In the genomic region with DNA sequence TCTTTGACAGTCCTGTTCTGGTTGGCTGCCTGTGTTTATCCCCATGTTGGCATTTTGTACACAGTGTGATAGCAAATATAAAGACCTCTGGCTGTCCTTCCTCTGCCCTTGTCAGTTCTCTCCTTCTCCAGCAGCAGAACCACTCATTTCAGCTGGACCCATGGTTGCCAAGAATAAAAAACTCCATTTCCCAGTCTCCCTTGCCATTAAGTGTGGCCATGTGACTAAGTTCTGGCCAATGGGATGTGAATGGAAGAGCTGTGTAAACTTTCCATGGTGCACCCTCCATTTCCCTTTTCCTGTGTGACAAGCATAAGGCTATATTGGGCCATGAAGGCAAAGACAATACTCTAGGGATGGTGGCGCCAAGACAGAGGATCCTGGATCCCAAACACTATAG, we compare ENCODE assay signal across 10 cellular contexts.
A peak's percentile ranks its signal among the peaks of the same experiment; 100 is the strongest.
DNase-seq lines count a peak whose midpoint lies in the region; ATAC-seq and TF ChIP-seq lines count a peak whose summit lies in the region.
"Had no signal": no experiment of that assay in that cellular context is flagged by ENCODE, and none has a peak within 500 bp of the region (broad histone marks: within the 10 kb centered on the region; RNA-seq: fewer than 3 reads in every experiment).

No MANE protein-coding gene starts in this region.

- H3K27ac ChIP-seq in suprapubic skin: peak overlapping the region; percentile 81
- H3K27ac ChIP-seq in ovary: no peak overlapping the region
- H3K27ac ChIP-seq: 22Rv1 had no signal

- H3K4me1 Mint-ChIP-seq in MCF 10A (ENCODE audit: insufficient read depth, unreplicated experiment): peaks cover 52% of the 10 kb centered on the region

- H3K36me3 ChIP-seq in suprapubic skin (no peaks in the 10 kb centered on the region), ovary (no peaks in the 10 kb centered on the region)

- H3K4me3 Mint-ChIP-seq in MCF 10A (ENCODE audit: unreplicated experiment): no peak overlapping the region

- CTCF ChIA-PET in MCF 10A (lab: Yijun Ruan, JAX): interaction anchor here (0.7 to 2.7 kb wide), 3 partner anchors 8 to 93 kb away, joined by 3 to 14 read pairs (median 3); no protein-coding TSS in a partner anchor

- H3K4me1 ChIP-seq in suprapubic skin (peaks cover 42% of the 10 kb centered on the region), ovary (ENCODE audit: insufficient read depth) (no peaks in the 10 kb centered on the region)

- no TSS peak for BruUV-seq in MCF 10A (replicated peaks; lab: Mats Ljungman, UMichigan)

- H3K36me3 Mint-ChIP-seq in MCF 10A (ENCODE audit: insufficient read depth, unreplicated experiment): peaks cover 9% of the 10 kb centered on the region

- peak overlapping the region; percentile 85 for H3K27ac Mint-ChIP-seq in MCF 10A (ENCODE audit: low read depth, unreplicated experiment)

- 75% methylated on average over 1 of the region's 1 CpG for WGBS in suprapubic skin
- WGBS in ovary, 3 donors: 88 to 100% (median 100%) methylated on average over 1 of the region's 1 CpG

- H3K4me3 ChIP-seq in suprapubic skin (no peak overlapping the region), ovary (no peak overlapping the region)

- H3K9me3 ChIP-seq in suprapubic skin: no peaks in the 10 kb centered on the region
- no peaks in the 10 kb centered on the region for H3K9me3 ChIP-seq in ovary

- POLR2A ChIA-PET in MCF 10A (lab: Yijun Ruan, JAX): interaction anchor here (0.9 to 5.3 kb wide), 12 partner anchors 8 to 208 kb away, joined by 3 to 49 read pairs (median 4); a partner anchor contains a TSS

- H3K27me3 ChIP-seq in suprapubic skin (no peaks in the 10 kb centered on the region), ovary (no peaks in the 10 kb centered on the region)

- ATAC-seq in left colon: peak; percentile 25
- ATAC-seq in GM19324 (IDR thresholded peaks at IDR 0.05; ENCODE audit: low FRiP score, unreplicated experiment): no peak
- ATAC-seq: activated naive CD4-positive, alpha-beta T cell treated with anti-CD3 and anti-CD28 coated beads, Interleukin-2, amount 50 U/mL, for 72 hours had no signal

- intact Hi-C loops in MCF 10A (cut with micrococcal nuclease): loop anchor here (5.0 kb wide), 1 partner anchor 41 kb away; no protein-coding TSS in a partner anchor
- intact Hi-C loops in left colon (cut with DNase I, micrococcal nuclease): no loop called here
- intact Hi-C loops in ovary (cut with DNase I): no loop called here

- peak; percentile 72 for DNase-seq in DMS 273 (lab: John Stamatoyannopoulos, UW; ENCODE audit: unreplicated experiment)
- no peak for DNase-seq in DMS 273 treated with DMSO at 0.1 percent for 48 hours (lab: John Stamatoyannopoulos, UW)
- DNase-seq in MCF 10A (ENCODE audit: unreplicated experiment): peak; percentile 33
- DNase-seq in left colon: no peak
- DNase-seq in suprapubic skin (ENCODE audit: low spot score in 2 of 2): no peak
- no peak for DNase-seq in ovary
- no peak for DNase-seq in activated T-cell treated with anti-CD3 and anti-CD28 coated beads for 4 hours

- TF ChIP-seq EP300 in suprapubic skin (IDR thresholded peaks at IDR 0.05) (no peak), ovary (IDR thresholded peaks at IDR 0.05) (no peak)

- no peaks in the 10 kb centered on the region for H3K9me3 Mint-ChIP-seq in MCF 10A (ENCODE audit: unreplicated experiment)

- TF ChIP-seq CTCF in MCF 10A (IDR thresholded peaks at IDR 0.05; ENCODE audit: unreplicated experiment): no peak
- TF ChIP-seq CTCF in suprapubic skin (IDR thresholded peaks at IDR 0.05): no peak
- TF ChIP-seq CTCF in ovary (IDR thresholded peaks at IDR 0.05): no peak

- H3K27me3 Mint-ChIP-seq in MCF 10A (ENCODE audit: insufficient read depth, unreplicated experiment): no peaks in the 10 kb centered on the region

- TF ChIP-seq POLR2A in suprapubic skin (IDR thresholded peaks at IDR 0.05) (no peak), ovary (IDR thresholded peaks at IDR 0.05) (no peak)

Comparison
In these comparisons a context has a peak if more than half of its experiments do, and no peak if none do; other contexts are left out.
1. DNase-seq: peak in DMS 273 (single experiment) and MCF 10A (single experiment); none in DMS 273 treated with DMSO at 0.1 percent for 48 hours (single experiment), left colon (0 of 2), suprapubic skin (0 of 2), ovary (0 of 5) and activated T-cell treated with anti-CD3 and anti-CD28 coated beads for 4 hours (single experiment).